Comparison of ENCODE assay signal across 20 cellular contexts in the genomic region with DNA sequence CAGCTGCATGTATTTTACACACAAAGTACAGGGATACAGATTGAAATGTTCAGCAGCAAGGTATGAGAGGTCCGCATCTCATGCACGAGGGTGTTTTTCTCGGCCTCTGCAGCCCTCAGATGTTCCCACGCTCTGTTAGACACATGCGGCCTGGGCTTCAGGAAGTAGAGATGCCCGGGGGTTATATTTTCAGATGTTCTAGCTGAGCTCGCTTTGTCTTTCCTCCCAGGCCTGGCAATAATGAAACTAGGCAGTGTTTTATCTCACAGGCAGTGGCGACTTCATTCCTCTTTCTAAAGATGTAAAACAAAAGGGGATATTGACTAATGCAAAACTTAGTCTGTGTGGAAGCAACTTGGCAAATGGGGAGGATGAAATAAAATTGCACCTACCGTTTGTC.
"Had no signal": no experiment of that assay in that cellular context is flagged by ENCODE, and none has a peak within 500 bp of the region (broad histone marks: within the 10 kb centered on the region; RNA-seq: fewer than 3 reads in every experiment).

No MANE protein-coding gene starts in this region.

- DNase-seq: activated CD4-positive, alpha-beta T cell treated with anti-CD3 and anti-CD28 coated beads for 4 hours; activated CD8-positive, alpha-beta memory T cell treated with anti-CD3 and anti-CD28 coated beads, Interleukin-2, amount 50 U/mL, for 4 hours; activated CD8-positive, alpha-beta T cell treated with anti-CD3 and anti-CD28 coated beads for 36 hours; activated naive CD4-positive, alpha-beta T cell; activated T-cell treated with anti-CD3 and anti-CD28 coated beads, Interleukin-2, amount 50 U/mL, for 72 hours; aorta; caudate nucleus; Karpas-422; NCI-H1092; NCI-H1417; NCI-H2029; NCI-H2107; NCI-H510A treated with DMSO at 0.1 percent for 48 hours; NCI-H69; NK-92 treated with Interleukin-12 subunit alpha and Interleukin-12 subunit beta, amount 100 ng/mL, for 24 hours; PC-3; SHP77 treated with DMSO at 0.1 percent for 48 hours; T-helper 17 cell; T-helper 9 cell had no signal

- ATAC-seq: activated CD8-positive, alpha-beta T cell treated with anti-CD3 and anti-CD28 coated beads for 36 hours; activated T-cell treated with anti-CD3 and anti-CD28 coated beads, Interleukin-2, amount 50 U/mL, for 72 hours; K562; PC-3; T-helper 17 cell had no signal
